Comparison of ENCODE assay signal across 8 cellular contexts in the genomic region with DNA sequence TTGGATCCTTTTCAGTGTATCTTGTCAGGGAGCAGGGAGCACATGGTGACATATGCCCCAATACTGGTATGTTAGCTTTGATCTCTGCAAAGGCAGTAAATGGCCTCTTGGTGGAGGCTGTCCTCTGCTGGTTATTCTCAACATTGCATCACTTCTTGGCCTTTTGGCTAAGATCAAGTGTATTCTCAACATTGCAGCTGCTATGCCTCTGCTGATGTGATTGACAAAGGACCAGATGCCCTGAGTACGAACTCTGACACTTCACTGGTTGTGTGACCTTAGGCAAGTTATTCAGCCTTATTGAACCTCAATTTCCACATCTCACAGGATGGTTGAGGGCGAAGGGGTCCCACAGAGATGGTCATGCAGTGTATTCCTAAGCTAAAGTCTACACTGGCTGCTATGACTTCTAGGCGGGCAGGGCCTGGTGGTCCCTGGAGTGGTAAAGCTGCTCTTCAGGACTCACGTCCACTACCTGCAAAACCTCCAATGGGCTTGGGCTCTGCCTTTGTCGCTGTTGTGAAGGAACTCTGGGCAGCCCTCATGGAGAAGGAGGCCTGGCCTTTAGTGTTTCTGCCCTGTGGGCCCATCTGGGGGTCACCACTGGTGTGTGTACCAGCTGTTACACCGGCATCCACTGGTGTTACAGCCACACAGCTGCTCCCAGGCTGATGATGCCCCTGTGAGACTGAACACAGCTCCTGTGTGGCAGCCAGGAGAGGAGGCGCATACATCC.
DNase-seq lines count a peak whose midpoint lies in the region; ATAC-seq and TF ChIP-seq lines count a peak whose summit lies in the region.

No MANE protein-coding gene starts in this region.

- H3K9me3 ChIP-seq in AG04450 (ENCODE audit: control insufficient read depth, insufficient read depth, low read length) (no peaks in the 10 kb centered on the region), WERI-Rb-1 (ENCODE audit: severe bottlenecking) (no peaks in the 10 kb centered on the region)

- no peaks in the 10 kb centered on the region for H3K27me3 ChIP-seq in AG04450 (ENCODE audit: control insufficient read depth, insufficient read depth, low read length)
- no peaks in the 10 kb centered on the region for H3K27me3 ChIP-seq in WERI-Rb-1 (ENCODE audit: insufficient read depth, low read depth, severe bottlenecking)

- DNase-seq in AG04450 (ENCODE audit: low read depth, low spot score), result peak; percentile 53
- DNase-seq in GM13977 (ENCODE audit: low spot score), result peak; percentile 65
- DNase-seq in NCI-H2227 (lab: John Stamatoyannopoulos, UW; ENCODE audit: unreplicated experiment), result peak; percentile 81
- peak; percentile 68 for DNase-seq in WERI-Rb-1
- peak; percentile 1 for DNase-seq in effector CD8-positive, alpha-beta T cell (lab: John Stamatoyannopoulos, UW)
- DNase-seq in lung microvascular endothelial cell (ENCODE audit: low read depth in 2 of 2), result peak; percentile 87 to 93
- DNase-seq in stimulated activated naive CD8-positive, alpha-beta T cell treated with anti-CD3 and anti-CD28 coated beads, Interleukin-15, Interleukin-2, amounts not matched to agents 100 U/mL and 50 U/mL, for 24 hours, result peak; percentile 42

- no peak overlapping the region for H3K4me3 ChIP-seq in AG04450 (ENCODE audit: low read depth, low read length)
- H3K4me3 ChIP-seq in WERI-Rb-1 (ENCODE audit: low read depth, low read length), result no peak overlapping the region

- in situ Hi-C loops in GM13977 (cut with MboI; ENCODE audit: low pct_unique_long_range_greater_than_20kb, low sequenced_read_pairs, unreplicated experiment), result no loop called here

- peak; percentile 99 for TF ChIP-seq CTCF in AG04450 (IDR thresholded peaks at IDR 0.05; ENCODE audit: low read depth, low read length)
- TF ChIP-seq CTCF in GM13977 (IDR thresholded peaks at IDR 0.05; ENCODE audit: extremely low read depth, insufficient read depth, missing control alignments), result peak; percentile 93
- TF ChIP-seq CTCF in WERI-Rb-1 (IDR thresholded peaks at IDR 0.05; ENCODE audit: low read depth, low read length), result peak; percentile 99

- H3K36me3 ChIP-seq in WERI-Rb-1, result no peaks in the 10 kb centered on the region

- CTCF ChIA-PET in AG04450 (lab: Charles Lee), result interaction anchor here (0.6 to 7.4 kb wide), 45 partner anchors 8 to 510 kb away, joined by 3 to 270 read pairs (median 4); a partner anchor contains a TSS

- peak; percentile 64 for ATAC-seq in HG03280 (IDR thresholded peaks at IDR 0.05; ENCODE audit: unreplicated experiment)
- peak; percentile 75 for ATAC-seq in stimulated activated naive CD8-positive, alpha-beta T cell treated with anti-CD3 and anti-CD28 coated beads, Interleukin-15, Interleukin-2, amounts not matched to agents 100 U/mL and 50 U/mL, for 24 hours

- no peak overlapping the region for H3K27ac ChIP-seq in AG04450 (ENCODE audit: low read depth, low read length)
- H3K27ac ChIP-seq in WERI-Rb-1, result no peak overlapping the region

- POLR2A ChIA-PET in AG04450 (lab: Yijun Ruan, JAX), result interaction anchor here (0.8 to 1.5 kb wide), 2 partner anchors 133 to 184 kb away, joined by 4 to 5 read pairs; a partner anchor contains a TSS

Comparison
In these comparisons a context has a peak if more than half of its experiments do, and no peak if none do; other contexts are left out.
1. DNase-seq: peak in every context shown above with its lines; median percentile 90 in lung microvascular endothelial cell; 81 in NCI-H2227; 68 in WERI-Rb-1; 65 in GM13977; 53 in AG04450; 42 in stimulated activated naive CD8-positive, alpha-beta T cell treated with anti-CD3 and anti-CD28 coated beads, Interleukin-15, Interleukin-2, amounts not matched to agents 100 U/mL and 50 U/mL, for 24 hours; 1 in effector CD8-positive, alpha-beta T cell.